In the genomic region with DNA sequence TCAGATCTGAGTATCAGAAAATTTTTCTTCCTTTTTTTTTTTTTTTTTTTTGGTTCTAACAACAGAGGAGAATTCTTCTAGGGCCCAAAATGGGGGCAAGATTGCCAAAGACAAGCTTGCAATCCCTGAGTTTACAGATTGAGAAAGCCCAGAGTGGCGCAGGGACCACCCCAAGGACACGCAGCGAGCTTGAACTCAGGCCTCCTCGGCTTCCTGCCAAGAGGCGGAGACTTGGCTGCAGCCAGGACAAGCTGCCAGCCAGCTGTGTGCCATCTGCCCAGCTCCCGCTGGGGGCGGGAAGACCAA, we compare ENCODE assay signal across 8 cellular contexts. TPM values are rescaled to one million over a fixed set of nuclear protein-coding genes. Genes with fewer than 3 reads are reported as not detected.
DNase-seq lines count a peak whose midpoint lies in the region; ATAC-seq and TF ChIP-seq lines count a peak whose summit lies in the region.

No MANE protein-coding gene starts in this region.

- H3K79me2 ChIP-seq in hepatocyte = peaks cover 33% of the 10 kb centered on the region
- H3K79me2 ChIP-seq in smooth muscle cell (ENCODE audit: low read depth) = peaks cover 8% of the 10 kb centered on the region

- H3F3A ChIP-seq in smooth muscle cell (ENCODE audit: low read depth) = peaks cover 5% of the 10 kb centered on the region

- H3K27me3 ChIP-seq in HAP-1 (ENCODE audit: low read depth) (no peaks in the 10 kb centered on the region), hepatocyte (no peaks in the 10 kb centered on the region), smooth muscle cell (ENCODE audit: low read depth) (no peaks in the 10 kb centered on the region)

- H3K27ac ChIP-seq in hepatocyte (peak overlapping the region; percentile 1), smooth muscle cell (ENCODE audit: low read depth) (no peak overlapping the region)

- H3K9me3 ChIP-seq in HAP-1 (no peaks in the 10 kb centered on the region), hepatocyte (ENCODE audit: low read depth) (no peaks in the 10 kb centered on the region), smooth muscle cell (replicated peaks; ENCODE audit: low read depth) (no peaks in the 10 kb centered on the region)

- H3K36me3 ChIP-seq in HAP-1 (replicated peaks) (no peaks in the 10 kb centered on the region; the same call in 1 of the 2 replicates), hepatocyte (replicated peaks; ENCODE audit: insufficient read depth, low read depth) (no peaks in the 10 kb centered on the region), smooth muscle cell (ENCODE audit: low read depth) (no peaks in the 10 kb centered on the region)

- H3K9me3 Mint-ChIP-seq in activated B cell treated with CpG ODN at 0.5 μM for 24 hours = no peaks in the 10 kb centered on the region

- H2AFZ ChIP-seq in hepatocyte = no peak overlapping the region
- H2AFZ ChIP-seq in smooth muscle cell (ENCODE audit: low read depth) = no peak overlapping the region

- peaks cover 9% of the 10 kb centered on the region for H3K36me3 Mint-ChIP-seq in activated B cell treated with CpG ODN at 0.5 μM for 24 hours (ENCODE audit: low read depth)

- no peak overlapping the region for H3K9ac ChIP-seq in smooth muscle cell (ENCODE audit: low read depth)

- peak overlapping the region; percentile 88 for H3K4me3 Mint-ChIP-seq in activated B cell treated with CpG ODN at 0.5 μM for 24 hours

- in situ Hi-C loops in HAP-1 (cut with MboI; ENCODE audit: low sequenced_read_pairs) = no loop called here

- intact Hi-C loops in activated B cell treated with CpG ODN at 0.5 μM for 24 hours (cut with micrococcal nuclease) = loop anchor here (1.0 to 10.0 kb wide), 7 partner anchors 13 to 718 kb away; a partner anchor contains a TSS

- WGBS in hepatocyte (ENCODE audit: low lambda C conversion rate, missing lambda C conversion rate) = 5% methylated on average over 7 of the region's 7 CpGs
- 12% methylated on average over 7 of the region's 7 CpGs for WGBS in smooth muscle cell (ENCODE audit: low lambda C conversion rate)

- DNase-seq in HAP-1 (ENCODE audit: low spot score in 2 of 2) (no peak), activated B cell treated with CpG ODN at 0.5 μM for 24 hours (no peak), hepatocyte (ENCODE audit: low spot score) (no peak), smooth muscle cell (lab: John Stamatoyannopoulos, UW; ENCODE audit: unreplicated experiment) (no peak), NCI-H82 (lab: John Stamatoyannopoulos, UW) (no peak), cerebellar cortex (ENCODE audit: low spot score) (no peak)

- POLR2A ChIA-PET in activated B cell treated with CpG ODN at 0.5 μM for 24 hours (lab: Charles Lee) = interaction anchor here (0.5 to 1.2 kb wide), 23 partner anchors 12 to 1226 kb away, joined by 3 to 19 read pairs (median 5); a partner anchor contains a TSS

- H3K4me3 ChIP-seq in HAP-1 (peak overlapping the region; percentile 3), hepatocyte (no peak overlapping the region), smooth muscle cell (peak overlapping the region; percentile 68)

- no peaks in the 10 kb centered on the region for H3K27me3 Mint-ChIP-seq in activated B cell treated with CpG ODN at 0.5 μM for 24 hours

- no peaks in the 10 kb centered on the region for H4K20me1 ChIP-seq in hepatocyte (ENCODE audit: insufficient read depth, poor library complexity, severe bottlenecking)
- H4K20me1 ChIP-seq in smooth muscle cell (ENCODE audit: low read depth) = peaks cover 2% of the 10 kb centered on the region

- no peaks in the 10 kb centered on the region for H3K9me2 ChIP-seq in hepatocyte (replicated peaks; ENCODE audit: insufficient read depth)

- CTCF ChIA-PET in activated B cell treated with CpG ODN at 0.5 μM for 24 hours (lab: Charles Lee) = interaction anchor here (0.7 to 2.3 kb wide), 13 partner anchors 11 to 239 kb away, joined by 3 to 14 read pairs (median 4); a partner anchor contains a TSS

- peaks cover 5% of the 10 kb centered on the region for H3K4me1 ChIP-seq in HAP-1
- H3K4me1 ChIP-seq in hepatocyte (ENCODE audit: insufficient read depth) = peaks cover 18% of the 10 kb centered on the region
- H3K4me1 ChIP-seq in smooth muscle cell (ENCODE audit: low read depth) = peaks cover 12% of the 10 kb centered on the region

- TF ChIP-seq CTCF in activated B cell treated with CpG ODN at 0.5 μM for 24 hours (IDR thresholded peaks at IDR 0.05) (no peak), hepatocyte (IDR thresholded peaks at IDR 0.05; ENCODE audit: poor library complexity) (no peak), smooth muscle cell (IDR thresholded peaks at IDR 0.05; ENCODE audit: borderline replicate concordance, insufficient read depth, poor library complexity, severe bottlenecking) (no peak)

- peak overlapping the region; percentile 91 for H3K27ac Mint-ChIP-seq in activated B cell treated with CpG ODN at 0.5 μM for 24 hours

- ATAC-seq in activated B cell treated with CpG ODN at 0.5 μM for 24 hours (ENCODE audit: low read depth) = no peak
- ATAC-seq in HG03469 (IDR thresholded peaks at IDR 0.05; ENCODE audit: unreplicated experiment) = no peak
- no peak for ATAC-seq in HG02885 (IDR thresholded peaks at IDR 0.05; ENCODE audit: poor library complexity, unreplicated experiment)

- peaks cover 45% of the 10 kb centered on the region for H3K4me1 Mint-ChIP-seq in activated B cell treated with CpG ODN at 0.5 μM for 24 hours

- H3K4me2 ChIP-seq in hepatocyte = peak overlapping the region; percentile 64
- peak overlapping the region; percentile 85 for H3K4me2 ChIP-seq in smooth muscle cell

RNA-seq across cellular contexts. Expression of a gene that starts 0.5 kb away (rescaled TPM):
- 38.2 and 46.1 TPM in 2 replicates for total RNA-seq in activated B cell treated with CpG ODN at 0.5 μM for 24 hours
- 47.7 and 61.1 TPM in 2 replicates for total RNA-seq in hepatocyte
- polyA plus RNA-seq in hepatocyte = 113 and 131 TPM in 2 replicates
- 32.0 and 67.2 TPM in 2 replicates for total RNA-seq in smooth muscle cell
- polyA plus RNA-seq in smooth muscle cell = 78.6 and 84.2 TPM in 2 replicates

RNA-seq across cellular contexts. Expression of a gene that starts 1.9 kb away (rescaled TPM):
- total RNA-seq in activated B cell treated with CpG ODN at 0.5 μM for 24 hours = 5.4 and 6.6 TPM in 2 replicates
- 12.9 and 15.9 TPM in 2 replicates for total RNA-seq in hepatocyte
- polyA plus RNA-seq in hepatocyte = 17.6 and 19.3 TPM in 2 replicates
- total RNA-seq in smooth muscle cell = 6.1 and 9.2 TPM in 2 replicates
- polyA plus RNA-seq in smooth muscle cell = 15.1 and 16.6 TPM in 2 replicates

RNA-seq across cellular contexts. Expression of a gene that starts 4.2 kb away (rescaled TPM):
- total RNA-seq in activated B cell treated with CpG ODN at 0.5 μM for 24 hours (31.1 and 31.7 TPM in 2 replicates), hepatocyte (29.4 and 43.1 TPM in 2 replicates), smooth muscle cell (26.5 and 26.9 TPM in 2 replicates)
- polyA plus RNA-seq in hepatocyte (59.4 and 60.0 TPM in 2 replicates), smooth muscle cell (51.8 and 72.4 TPM in 2 replicates)

RNA-seq across cellular contexts. Expression of a gene that starts 23.5 kb away (rescaled TPM):
- total RNA-seq in activated B cell treated with CpG ODN at 0.5 μM for 24 hours = 7.9 and 9.1 TPM in 2 replicates
- 0.28 and 0.90 TPM in 2 replicates for total RNA-seq in hepatocyte
- polyA plus RNA-seq in hepatocyte = 0.29 and 0.58 TPM in 2 replicates
- total RNA-seq in smooth muscle cell = 0.36 and 1.0 TPM in 2 replicates
- 0.61 and 1.3 TPM in 2 replicates for polyA plus RNA-seq in smooth muscle cell

RNA-seq across cellular contexts. Expression of a gene that starts 29.5 kb away (rescaled TPM):
- 2.1 and 2.2 TPM in 2 replicates for total RNA-seq in activated B cell treated with CpG ODN at 0.5 μM for 24 hours
- total RNA-seq in hepatocyte = 4.6 and 7.3 TPM in 2 replicates
- 1.1 and 1.9 TPM in 2 replicates for polyA plus RNA-seq in hepatocyte
- total RNA-seq in smooth muscle cell = 6.4 and 8.0 TPM in 2 replicates
- polyA plus RNA-seq in smooth muscle cell = 1.3 and 2.4 TPM in 2 replicates
